In the genomic region with DNA sequence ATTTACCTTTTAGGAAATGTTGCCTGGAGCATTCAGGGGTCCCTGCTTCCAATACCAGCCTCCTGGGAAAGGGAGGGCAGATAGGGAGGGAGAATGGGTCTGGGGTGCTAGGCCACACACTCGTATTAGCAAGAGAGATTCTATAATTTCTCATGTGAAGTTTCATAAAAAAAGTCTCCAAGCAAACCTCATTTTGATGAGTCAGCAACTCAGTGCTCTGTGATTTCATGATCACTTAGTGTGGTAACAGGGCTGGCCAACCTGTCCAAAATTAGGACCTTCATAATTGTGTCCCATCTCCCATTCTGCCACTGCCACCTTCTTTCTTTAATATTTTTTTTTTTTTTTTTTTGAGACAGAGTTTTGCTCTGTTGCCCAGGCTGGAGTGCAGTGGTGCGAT, we compare ENCODE assay signal across 19 cellular contexts.
"Had no signal": no experiment of that assay in that cellular context is flagged by ENCODE, and none has a peak within 500 bp of the region (broad histone marks: within the 10 kb centered on the region; RNA-seq: fewer than 3 reads in every experiment).

No MANE protein-coding gene starts in this region.

- H3K36me3 ChIP-seq: MG63 had no signal

- DNase-seq: Karpas-422, KG1, MG63, NCI-H1092, NCI-H1105 treated with DMSO at 0.1 percent for 48 hours, NCI-H1417 treated with DMSO at 0.1 percent for 48 hours, NCI-H146, NCI-H1694 treated with DMSO at 0.1 percent for 48 hours, NCI-H1930, NCI-H2081, NCI-H2107, NCI-H2227 treated with DMSO at 0.1 percent for 48 hours, NCI-H524 treated with DMSO at 0.1 percent for 48 hours, NCI-H69, NCI-H774, SHP77 had no signal

- ATAC-seq: Panc1, SK-N-SH treated with all-trans-retinoic acid at 6 μM for 48 hours had no signal

- H3K27ac ChIP-seq: RWPE1 had no signal

- H3K9me3 ChIP-seq: MG63 had no signal

- H3K4me3 ChIP-seq: MG63 had no signal
